ENCODE assay signal across 10 cellular contexts in the genomic region with DNA sequence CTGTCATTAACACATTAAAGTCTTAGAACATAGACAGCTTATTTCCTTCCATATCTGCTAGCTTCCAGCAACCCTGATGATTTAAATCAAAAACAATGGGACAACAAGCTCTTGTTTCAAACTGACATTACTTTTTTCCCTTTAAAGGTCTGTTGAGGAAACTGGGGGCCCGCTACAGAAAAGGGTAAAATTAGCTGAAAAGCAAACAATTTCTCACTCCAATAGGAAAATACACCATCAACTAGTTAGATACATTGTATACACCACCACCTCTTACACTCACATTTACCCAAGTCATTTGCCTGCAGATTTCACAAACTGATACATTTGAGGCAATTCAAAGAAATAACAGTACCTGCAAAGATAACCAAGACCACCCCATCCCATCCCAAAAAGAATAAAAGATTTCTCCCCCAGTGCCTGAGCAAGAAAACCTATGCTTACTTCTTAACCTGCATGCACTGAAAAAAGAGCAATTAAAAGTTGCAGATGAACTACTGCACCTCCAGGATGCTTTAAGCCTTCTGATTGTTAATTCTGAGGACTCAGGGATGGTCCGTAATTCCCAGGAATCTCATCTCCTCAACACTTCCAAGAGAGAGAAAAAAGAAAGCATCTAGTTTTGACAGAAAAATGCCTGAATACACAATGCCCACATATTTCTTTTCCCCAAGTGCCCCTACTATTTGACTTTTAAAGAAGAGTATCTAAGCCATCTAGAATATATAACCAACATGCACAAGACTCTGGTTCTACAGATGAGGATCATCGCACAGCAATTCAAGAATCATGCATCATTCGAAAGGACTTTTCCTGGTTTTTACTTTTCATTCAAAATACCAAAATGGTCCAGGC. TPM values are rescaled to one million over a fixed set of nuclear protein-coding genes. Genes with fewer than 3 reads are reported as not detected.
DNase-seq lines count a peak whose midpoint lies in the region; ATAC-seq, FAIRE-seq and TF ChIP-seq lines count a peak whose summit lies in the region.
"Had no signal": no experiment of that assay in that cellular context is flagged by ENCODE, and none has a peak within 500 bp of the region (broad histone marks: within the 10 kb centered on the region; RNA-seq: fewer than 3 reads in every experiment).

No MANE protein-coding gene starts in this region.

- FAIRE-seq in astrocyte (lab: Jason Lieb, UNC) (no peak), HepG2 (lab: Jason Lieb, UNC) (no peak), RCC 7860 (lab: Jason Lieb, UNC) (no peak)

- peak overlapping the region; percentile 41 for H3K4me3 ChIP-seq in astrocyte (ENCODE audit: insufficient read depth, low read depth, low read length)
- peak overlapping the region; percentile 46 to 81 (median 73); a peak in 5 of 6 replicates for H3K4me3 ChIP-seq in HepG2 (replicated peaks in 1 of 3; ENCODE audit: insufficient read depth in 1 of 3, low read depth in 2 of 3, low read length in 3 of 3)

- no TSS peak for BruUV-seq in HepG2 (replicated peaks; lab: Mats Ljungman, UMichigan)

- peaks cover 86% of the 10 kb centered on the region for H3K4me1 ChIP-seq in astrocyte (ENCODE audit: insufficient read depth, low read length)
- peaks cover 90% of the 10 kb centered on the region for H3K4me1 ChIP-seq in HepG2 (ENCODE audit: insufficient read depth, low read length)

- TF ChIP-seq RAD21 in HepG2 (CRISPR knock-in tag; IDR thresholded peaks at IDR 0.05) = no peak

- no peak overlapping the region for H3K4me3 Mint-ChIP-seq in astrocyte (ENCODE audit: unreplicated experiment)

- H3K9ac ChIP-seq in astrocyte (ENCODE audit: low read length) (peak overlapping the region; percentile 86), HepG2 (ENCODE audit: insufficient read depth, low read depth, low read length) (peak overlapping the region; percentile 99; the same call in 1 of the 2 replicates)

- no peak for TF ChIP-seq POLR2A in HepG2 (IDR thresholded peaks at IDR 0.05; ENCODE audit: insufficient read depth in 1 of 2, low read depth in 2 of 2, low read length in 2 of 2)

- no peaks in the 10 kb centered on the region for H4K20me1 ChIP-seq in astrocyte (ENCODE audit: insufficient read depth, low read length)
- peaks cover 70% of the 10 kb centered on the region for H4K20me1 ChIP-seq in HepG2 (ENCODE audit: insufficient read depth, low read length)

- H2AFZ ChIP-seq in astrocyte (ENCODE audit: low read depth, low read length) = no peak overlapping the region
- no peak overlapping the region for H2AFZ ChIP-seq in HepG2 (ENCODE audit: low read length)

- intact Hi-C loops in HepG2 (cut with micrococcal nuclease; ENCODE audit: unreplicated experiment) = loop anchor here (2.0 kb wide), 1 partner anchor 16 kb away; no protein-coding TSS in a partner anchor

- H3K36me3 ChIP-seq in astrocyte (ENCODE audit: insufficient read depth, low read length) (no peaks in the 10 kb centered on the region), HepG2 (replicated peaks in 1 of 2; ENCODE audit: control insufficient read depth in 1 of 2, insufficient read depth in 2 of 2, low read length in 2 of 2) (peaks cover 18 to 56% of the 10 kb centered on the region in 2 experiments)

- peaks cover 90% of the 10 kb centered on the region for H3K79me2 ChIP-seq in astrocyte (ENCODE audit: insufficient read depth, low read length)
- H3K79me2 ChIP-seq in HepG2 (ENCODE audit: insufficient read depth, low read length) = peaks cover 100% of the 10 kb centered on the region

- H3K27ac Mint-ChIP-seq in astrocyte (ENCODE audit: unreplicated experiment) = peak overlapping the region; percentile 79

- H3K27me3 Mint-ChIP-seq in astrocyte (ENCODE audit: low read depth, unreplicated experiment) = no peaks in the 10 kb centered on the region
- H3K27me3 Mint-ChIP-seq: central memory CD8-positive, alpha-beta T cell had no signal

- H3K27ac ChIP-seq in astrocyte (ENCODE audit: low read depth, low read length) (peak overlapping the region; percentile 95), HepG2 (ENCODE audit: extremely low read length, insufficient read depth, low read length) (peak overlapping the region; percentile 99), substantia nigra (ENCODE audit: low read depth, low read length, poor library complexity, severe bottlenecking) (peak overlapping the region; percentile 100)

- POLR2A ChIA-PET in HepG2 (lab: Yijun Ruan, JAX) = interaction anchor here (0.8 to 13.6 kb wide), 11 partner anchors 6 to 118 kb away, joined by 3 to 624 read pairs (median 5); a partner anchor contains a TSS

- H3K9me3 ChIP-seq in astrocyte (ENCODE audit: insufficient read depth, low read depth, low read length) (no peaks in the 10 kb centered on the region), HepG2 (ENCODE audit: low read length) (no peaks in the 10 kb centered on the region)

- peak overlapping the region; percentile 80 for H3K4me2 ChIP-seq in astrocyte (ENCODE audit: low read length)
- peak overlapping the region; percentile 91 for H3K4me2 ChIP-seq in HepG2 (ENCODE audit: low read depth, low read length)

- no peak for TF ChIP-seq CTCF in astrocyte (IDR thresholded peaks at IDR 0.05; ENCODE audit: insufficient read depth, low read depth, low read length)
- TF ChIP-seq CTCF in HepG2 (CRISPR knock-in tag; IDR thresholded peaks at IDR 0.05) = no peak

- ATAC-seq in HepG2 (no peak), GM19035 (IDR thresholded peaks at IDR 0.05; ENCODE audit: unreplicated experiment) (no peak), GM19328 (IDR thresholded peaks at IDR 0.05; ENCODE audit: unreplicated experiment) (no peak)

- DNase-seq in NCI-H82 (lab: John Stamatoyannopoulos, UW) = peak; percentile 10
- no peak for DNase-seq in NCI-H82 treated with DMSO at 0.1 percent for 48 hours (lab: John Stamatoyannopoulos, UW; ENCODE audit: unreplicated experiment)
- DNase-seq in astrocyte (ENCODE audit: low read depth) = no peak
- DNase-seq in HepG2 (ENCODE audit: low spot score) = no peak
- no peak for DNase-seq in substantia nigra (lab: John Stamatoyannopoulos, UW)
- DNase-seq in RCC 7860 (ENCODE audit: low spot score) = no peak
- DNase-seq: NCI-H2081 treated with DMSO at 0.1 percent for 48 hours had no signal

- TF ChIP-seq EP300 in HepG2 (IDR thresholded peaks at IDR 0.05; ENCODE audit: low read depth in 2 of 2, low read length in 2 of 2) (no peak), HepG2 (CRISPR knock-in tag; IDR thresholded peaks at IDR 0.05; ENCODE audit: borderline replicate concordance) (no peak)

- WGBS in HepG2 (ENCODE audit: low lambda C conversion rate) = 87% methylated on average over 4 of the region's 4 CpGs

- peaks cover 36% of the 10 kb centered on the region for H3K4me1 Mint-ChIP-seq in astrocyte (ENCODE audit: low read depth, unreplicated experiment)

- in situ Hi-C loops in HepG2 (cut with HindIII; ENCODE audit: extremely low pct_ligation_motif_present, low pct_unique_long_range_greater_than_20kb) = no loop called here

- peaks cover 3% of the 10 kb centered on the region for H3K36me3 Mint-ChIP-seq in astrocyte (ENCODE audit: low read depth, unreplicated experiment)

- no peaks in the 10 kb centered on the region for H3K27me3 ChIP-seq in astrocyte (ENCODE audit: insufficient read depth, low read length)
- H3K27me3 ChIP-seq in HepG2 (ENCODE audit: control insufficient read depth in 1 of 2, insufficient read depth in 2 of 2, low read length in 2 of 2) = no peaks in the 10 kb centered on the region; a peak in 1 of 5 replicates

- CTCF ChIA-PET in HepG2 (lab: Yijun Ruan, JAX; ENCODE audit: low intra/inter-chr PET ratio, low total read pairs) = no interaction called here

- H3K9me3 Mint-ChIP-seq in astrocyte (ENCODE audit: unreplicated experiment) = no peaks in the 10 kb centered on the region
- H3K9me3 Mint-ChIP-seq: central memory CD8-positive, alpha-beta T cell had no signal

TF ChIP-seq in HepG2, 621 proteins besides CTCF, POLR2A, EP300 and RAD21 (continues in another document):
- TF ChIP-seq ZNF781 (CRISPR knock-in tag; IDR thresholded peaks at IDR 0.05; ENCODE audit: borderline replicate concordance, not compliant biosample characterization) (no peak), CHD2 (IDR thresholded peaks at IDR 0.05; ENCODE audit: low read depth, low read length) (no peak)

RNA-seq across cellular contexts. Expression of a gene that starts 5.6 kb away (rescaled TPM):
- total RNA-seq in astrocyte = 43.9 and 45.8 TPM in 2 replicates
- total RNA-seq in HepG2 (2016; rRNA removed; fragmentation: Illumina TruSeq; extraction: Trizol) = 53.9 and 71.9 TPM in 2 replicates
- total RNA-seq in HepG2 (2016; cell fraction: cytosol; rRNA removed; fragmentation: Illumina TruSeq; extraction: Trizol; ENCODE audit: low read depth) = 45.3 and 50.7 TPM in 2 replicates
- 54.7 and 64.5 TPM in 2 replicates for total RNA-seq in HepG2 (2016; cell fraction: insoluble cytoplasmic fraction; rRNA removed; fragmentation: Illumina TruSeq; extraction: Trizol)
- 30.6 and 34.0 TPM in 2 replicates for total RNA-seq in HepG2 (2016; cell fraction: membrane; rRNA removed; fragmentation: Illumina TruSeq; extraction: Trizol)
- 90.9 and 106 TPM in 2 replicates for total RNA-seq in HepG2 (2016; cell fraction: nucleus; rRNA removed; fragmentation: Illumina TruSeq; extraction: Trizol)
- 81.4 and 84.7 TPM in 2 replicates for polyA plus RNA-seq in HepG2 (2011; rRNA removed)
- polyA plus RNA-seq in HepG2 (2011; cell fraction: cytosol; rRNA removed) = 41.2 and 45.2 TPM in 2 replicates
- polyA plus RNA-seq in HepG2 (2011; cell fraction: nucleus; rRNA removed) = 139 and 149 TPM in 2 replicates
- 50.4 and 60.2 TPM in 2 replicates for polyA plus RNA-seq in HepG2 (2012)
- 1.9 and 2.5 TPM in 2 replicates for polyA plus RNA-seq in HepG2 (2016; cell fraction: cytosol; fragmentation: Illumina TruSeq; extraction: Trizol; ENCODE audit: low read depth)
- 42.7 and 55.7 TPM in 2 replicates for polyA plus RNA-seq in HepG2 (2016; cell fraction: insoluble cytoplasmic fraction; fragmentation: Illumina TruSeq; extraction: Trizol; ENCODE audit: low read depth)
- polyA plus RNA-seq in HepG2 (2016; cell fraction: membrane; fragmentation: Illumina TruSeq; extraction: Trizol; ENCODE audit: low read depth) = 7.9 and 9.1 TPM in 2 replicates
- polyA plus RNA-seq in HepG2 (2016; cell fraction: nucleus; fragmentation: Illumina TruSeq; extraction: Trizol; ENCODE audit: insufficient read depth, low read depth) = 103 and 106 TPM in 2 replicates
- 14.1 and 79.4 TPM in 2 replicates for polyA minus RNA-seq in HepG2 (2011; rRNA and poly(A)+ RNA removed; ENCODE audit: low replicate concordance)
- polyA minus RNA-seq in HepG2 (2011; cell fraction: cytosol; rRNA and poly(A)+ RNA removed) = 66.7 and 69.5 TPM in 2 replicates
- polyA minus RNA-seq in HepG2 (2011; cell fraction: nucleus; rRNA and poly(A)+ RNA removed) = 190 and 220 TPM in 2 replicates
